8 cellular contexts compared by ENCODE assay signal in genomic region chr13:49300716-49301589, GRCh38. TPM values are rescaled to one million over a fixed set of nuclear protein-coding genes. Genes with fewer than 3 reads are reported as not detected.
DNase-seq lines count a peak whose midpoint lies in the region; ATAC-seq and TF ChIP-seq lines count a peak whose summit lies in the region.

No MANE protein-coding gene starts in this region.

- H3K9me3 Mint-ChIP-seq in nephron = no peaks in the 10 kb centered on the region
- H3K9me3 Mint-ChIP-seq in stimulated activated naive CD8-positive, alpha-beta T cell treated with anti-CD3 and anti-CD28 coated beads, Interleukin-15, amount 100 ng/mL, for 72 hours = no peaks in the 10 kb centered on the region

- H3K27ac Mint-ChIP-seq in nephron = peak overlapping the region in 2 of 3 experiments; percentile 1 to 78
- H3K27ac Mint-ChIP-seq in stimulated activated naive CD8-positive, alpha-beta T cell treated with anti-CD3 and anti-CD28 coated beads, Interleukin-15, amount 100 ng/mL, for 72 hours = peak overlapping the region; percentile 86 to 89

- peak overlapping the region in 2 of 4 donors; percentile 48 to 50 for H3K27ac ChIP-seq in esophagus muscularis mucosa (replicated peaks in 1 of 4)

- H3K4me3 ChIP-seq in esophagus muscularis mucosa = peak overlapping the region; percentile 29 to 51 (median 38)

- no peak for TF ChIP-seq EP300 in esophagus muscularis mucosa (IDR thresholded peaks at IDR 0.05)

- intact Hi-C loops in esophagus muscularis mucosa (cut with DNase I) = loop anchor here (1.0 to 5.0 kb wide), 2 partner anchors 137 to 306 kb away; no protein-coding TSS in a partner anchor

- TF ChIP-seq CTCF in esophagus muscularis mucosa (IDR thresholded peaks at IDR 0.05) = peak; percentile 86 to 94 (median 86)
- peak; percentile 73 to 85 (median 80) for TF ChIP-seq CTCF in nephron (IDR thresholded peaks at IDR 0.05; ENCODE audit: unreplicated experiment in 3 of 3)

- no peaks in the 10 kb centered on the region for H3K36me3 Mint-ChIP-seq in nephron (ENCODE audit: low read depth)

- H3K9me3 ChIP-seq in esophagus muscularis mucosa = no peaks in the 10 kb centered on the region

- no peak for TF ChIP-seq POLR2A in esophagus muscularis mucosa (IDR thresholded peaks at IDR 0.05; ENCODE audit: low read depth)

- peaks cover 3% of the 10 kb centered on the region for H3K27me3 Mint-ChIP-seq in nephron (ENCODE audit: low read depth)
- no peaks in the 10 kb centered on the region for H3K27me3 Mint-ChIP-seq in stimulated activated naive CD8-positive, alpha-beta T cell treated with anti-CD3 and anti-CD28 coated beads, Interleukin-15, amount 100 ng/mL, for 72 hours

- DNase-seq in COR-L47 (lab: John Stamatoyannopoulos, UW) (peak; percentile 62), OCI-M1 (lab: John Stamatoyannopoulos, UW) (peak; percentile 86), activated T-cell treated with anti-CD3 and anti-CD28 coated beads for 4 hours (peak; percentile 56), esophagus muscularis mucosa (ENCODE audit: extremely low spot score) (no peak)
- peak; percentile 62 to 68 for DNase-seq in stimulated activated naive CD8-positive, alpha-beta T cell treated with anti-CD3 and anti-CD28 coated beads, Interleukin-15, amount 100 ng/mL, for 72 hours

- peaks cover 22 to 56% (median 49%) of the 10 kb centered on the region in 4 donors for H3K4me1 ChIP-seq in esophagus muscularis mucosa

- peak; percentile 88 for ATAC-seq in GM19452 (IDR thresholded peaks at IDR 0.05; ENCODE audit: unreplicated experiment)
- ATAC-seq in HG03575 (IDR thresholded peaks at IDR 0.05; ENCODE audit: extremely low read depth, insufficient number of reproducible peaks, low FRiP score, unreplicated experiment) = peak; percentile 77
- peak; percentile 92 for ATAC-seq in stimulated activated naive CD8-positive, alpha-beta T cell treated with anti-CD3 and anti-CD28 coated beads, Interleukin-15, amount 100 ng/mL, for 72 hours

- peaks cover 0 to 5% (median 0%) of the 10 kb centered on the region in 4 donors for H3K36me3 ChIP-seq in esophagus muscularis mucosa

- H3K4me3 Mint-ChIP-seq in nephron = no peak overlapping the region
- H3K4me3 Mint-ChIP-seq in stimulated activated naive CD8-positive, alpha-beta T cell treated with anti-CD3 and anti-CD28 coated beads, Interleukin-15, amount 100 ng/mL, for 72 hours = peak overlapping the region; percentile 73 to 84

- H3K4me1 Mint-ChIP-seq in nephron = peaks cover 11% of the 10 kb centered on the region
- H3K4me1 Mint-ChIP-seq in stimulated activated naive CD8-positive, alpha-beta T cell treated with anti-CD3 and anti-CD28 coated beads, Interleukin-15, amount 100 ng/mL, for 72 hours = peaks cover 15% of the 10 kb centered on the region

- 35% methylated on average over 16 of the region's 20 CpGs for WGBS in esophagus muscularis mucosa

- H3K27me3 ChIP-seq in esophagus muscularis mucosa = no peaks in the 10 kb centered on the region

RNA-seq across cellular contexts. Expression of gene CDADC1, which starts 53.2 kb away (rescaled TPM):
- 1 to 10 TPM; 6.2 to 7.5 (median 6.5) TPM for total RNA-seq in esophagus muscularis mucosa

Comparison
In these comparisons a context has a peak if more than half of its experiments do, and no peak if none do; other contexts are left out.
1. H3K4me3 Mint-ChIP-seq: peak in stimulated activated naive CD8-positive, alpha-beta T cell treated with anti-CD3 and anti-CD28 coated beads, Interleukin-15, amount 100 ng/mL, for 72 hours (2 of 2); none in nephron (0 of 3).
2. Peak in every context shown above with its lines, with median percentiles within 50 percentile points of each other: ATAC-seq.